In genomic region chr3:45387636-45388348, GRCh38 we compare ENCODE assay signal across 8 cellular contexts. TPM values are rescaled to one million over a fixed set of nuclear protein-coding genes. Genes with fewer than 3 reads are reported as not detected.
DNase-seq lines count a peak whose midpoint lies in the region; ATAC-seq and TF ChIP-seq lines count a peak whose summit lies in the region.

No MANE protein-coding gene starts in this region.

- no peak overlapping the region for H4K5ac ChIP-seq in H9 (ENCODE audit: insufficient read length, low read depth, low read length)

- H2BK5ac ChIP-seq in H9 (ENCODE audit: insufficient read length, low read length), result no peak overlapping the region

- no peaks in the 10 kb centered on the region for H3K9me3 Mint-ChIP-seq in H9
- H3K9me3 Mint-ChIP-seq in activated T-helper 2 cell treated with anti-CD3 and anti-CD28 coated beads, Interferon-gamma antibody, Interleukin-2, Interleukin-4, amounts not matched to agents 10 μg/mL and 5 μg/mL and 100 μg/mL, durations not matched to agents 14 hours and 24 hours and 36 hours, result no peaks in the 10 kb centered on the region

- ATAC-seq in left lobe of liver (peak; percentile 27), sciatic nerve (no peak)

- H4K8ac ChIP-seq in H9 (replicated peaks; ENCODE audit: insufficient read length, low read depth, low read length), result no peak overlapping the region

- H3K23me2 ChIP-seq in H9 (ENCODE audit: insufficient read length, low read depth, low read length, poor library complexity, severe bottlenecking), result peaks cover 7% of the 10 kb centered on the region

- H3K4ac ChIP-seq in H9 (ENCODE audit: low read depth, low read length), result no peak overlapping the region

- no peaks in the 10 kb centered on the region for H3K79me2 ChIP-seq in H9 (ENCODE audit: insufficient read depth, low read length)

- peak overlapping the region; percentile 36 to 91 (median 80) for H3K4me3 ChIP-seq in transverse colon

- H2BK15ac ChIP-seq in H9 (ENCODE audit: low read depth, low read length), result no peak overlapping the region

- no peak overlapping the region for H2BK20ac ChIP-seq in H9 (ENCODE audit: low read depth, low read length, poor library complexity, severe bottlenecking)

- no peak overlapping the region for H2BK12ac ChIP-seq in H9 (ENCODE audit: insufficient read length, low read depth, low read length)

- no peaks in the 10 kb centered on the region; the same call in 1 of the 2 replicates for H3K27me3 Mint-ChIP-seq in H9 (ENCODE audit: low read depth)
- H3K27me3 Mint-ChIP-seq in activated T-helper 2 cell treated with anti-CD3 and anti-CD28 coated beads, Interferon-gamma antibody, Interleukin-2, Interleukin-4, amounts not matched to agents 10 μg/mL and 5 μg/mL and 100 μg/mL, durations not matched to agents 14 hours and 24 hours and 36 hours (ENCODE audit: low read depth), result peaks cover 16% of the 10 kb centered on the region

- H3K27ac ChIP-seq in C4-2B (peak overlapping the region; percentile 82), H9 (ENCODE audit: insufficient read length, low read depth, low read length) (no peak overlapping the region), transverse colon (peak overlapping the region; percentile 64 to 85 (median 72))

- H4K20me1 ChIP-seq in H9 (ENCODE audit: control insufficient read depth, insufficient read depth, insufficient read length), result no peaks in the 10 kb centered on the region

- in situ Hi-C loops in transverse colon (cut with MboI; ENCODE audit: low pct_ligation_motif_present in 1 of 4, low pct_unique_long_range_greater_than_20kb in 1 of 4, low sequenced_read_pairs in 3 of 4), result no loop called here

- H3T11ph ChIP-seq in H9 (ENCODE audit: low read length), result no peak overlapping the region

- H3K36me3 Mint-ChIP-seq in H9 (ENCODE audit: insufficient read depth in 1 of 3, low read depth in 3 of 3), result peaks cover 6 to 17% (median 16%) of the 10 kb centered on the region in 3 experiments; a peak in 6 of 7 replicates
- H3K36me3 Mint-ChIP-seq in activated T-helper 2 cell treated with anti-CD3 and anti-CD28 coated beads, Interferon-gamma antibody, Interleukin-2, Interleukin-4, amounts not matched to agents 10 μg/mL and 5 μg/mL and 100 μg/mL, durations not matched to agents 14 hours and 24 hours and 36 hours (ENCODE audit: low read depth), result peaks cover 14% of the 10 kb centered on the region

- H3K9ac ChIP-seq in H9 (ENCODE audit: extremely low read depth, insufficient read length, low read length), result peak overlapping the region; percentile 46

- H3K27me3 ChIP-seq in H9 (ENCODE audit: insufficient read depth, low read length), result no peaks in the 10 kb centered on the region
- no peaks in the 10 kb centered on the region for H3K27me3 ChIP-seq in transverse colon

- peaks cover 0 to 4% (median 2%) of the 10 kb centered on the region in 4 donors for H3K36me3 ChIP-seq in transverse colon

- no peak overlapping the region for H3K14ac ChIP-seq in H9 (ENCODE audit: insufficient read depth, low read length)

- intact Hi-C loops in activated T-helper 2 cell treated with anti-CD3 and anti-CD28 coated beads, Interferon-gamma antibody, Interleukin-2, Interleukin-4, amounts not matched to agents 10 μg/mL and 5 μg/mL and 100 μg/mL, durations not matched to agents 14 hours and 24 hours and 36 hours (cut with micrococcal nuclease), result no loop called here
- intact Hi-C loops in transverse colon (cut with DNase I; ENCODE audit: low total_unique reads) (no loop called here), sciatic nerve (cut with DNase I) (no loop called here)

- no peak overlapping the region for H3K23ac ChIP-seq in H9 (ENCODE audit: insufficient read length, low read depth, low read length)

- peak overlapping the region; percentile 91 for H3K4me2 ChIP-seq in H9 (ENCODE audit: insufficient read depth, insufficient read length, low read length)

- TF ChIP-seq CTCF in C4-2B (conservative IDR thresholded peaks at IDR 0.05) (no peak), H9 (conservative IDR thresholded peaks at IDR 0.05) (no peak), transverse colon (IDR thresholded peaks at IDR 0.05) (no peak)

- DNase-seq in H9 (no peak), left lobe of liver (ENCODE audit: low spot score) (no peak), transverse colon (peak; percentile 15), HuH-7 (ENCODE audit: low spot score) (no peak), sciatic nerve (ENCODE audit: low spot score) (no peak)
- DNase-seq in activated T-helper 2 cell treated with anti-CD3 and anti-CD28 coated beads, Interferon-gamma antibody, Interleukin-2, Interleukin-4, amounts not matched to agents 10 μg/mL and 5 μg/mL and 100 μg/mL, durations not matched to agents 14 hours and 24 hours and 36 hours (ENCODE audit: low spot score), result no peak
- DNase-seq in effector CD4-positive, alpha-beta T cell, result no peak

- no peak overlapping the region for H4K91ac ChIP-seq in H9 (ENCODE audit: insufficient read length, low read depth, low read length)

- TF ChIP-seq EP300 in transverse colon (IDR thresholded peaks at IDR 0.05; ENCODE audit: low read depth), result no peak

- 0 out of 7 replicates have a peak overlapping the region, but pooled peaks of 1 of the 3 experiments have one; percentile 64 for H3K27ac Mint-ChIP-seq in H9
- no peak overlapping the region for H3K27ac Mint-ChIP-seq in activated T-helper 2 cell treated with anti-CD3 and anti-CD28 coated beads, Interferon-gamma antibody, Interleukin-2, Interleukin-4, amounts not matched to agents 10 μg/mL and 5 μg/mL and 100 μg/mL, durations not matched to agents 14 hours and 24 hours and 36 hours

- no peaks in the 10 kb centered on the region for H3K79me1 ChIP-seq in H9 (ENCODE audit: insufficient read depth, low read depth, low read length, poor library complexity, severe bottlenecking)

- TF ChIP-seq POLR2A in transverse colon (IDR thresholded peaks at IDR 0.05), result no peak

- H3K4me1 ChIP-seq in H9 (ENCODE audit: insufficient read depth, low read length), result no peaks in the 10 kb centered on the region
- H3K4me1 ChIP-seq in transverse colon, result peaks cover 6 to 18% (median 13%) of the 10 kb centered on the region in 4 donors

- H2AK5ac ChIP-seq in H9 (ENCODE audit: insufficient read length, low read length), result no peak overlapping the region

- H3K9me3 ChIP-seq in H9 (ENCODE audit: control insufficient read depth, low read depth, low read length) (no peaks in the 10 kb centered on the region), transverse colon (no peaks in the 10 kb centered on the region)

- H3K4me1 Mint-ChIP-seq in H9, result peaks cover 10 to 12% of the 10 kb centered on the region in 2 experiments
- H3K4me1 Mint-ChIP-seq in activated T-helper 2 cell treated with anti-CD3 and anti-CD28 coated beads, Interferon-gamma antibody, Interleukin-2, Interleukin-4, amounts not matched to agents 10 μg/mL and 5 μg/mL and 100 μg/mL, durations not matched to agents 14 hours and 24 hours and 36 hours (ENCODE audit: low read depth), result peaks cover 13% of the 10 kb centered on the region

- peak overlapping the region; percentile 14 for H2AFZ ChIP-seq in H9 (ENCODE audit: low read length)

- no CpG with 5 or more reads among the region's 15 CpGs for WGBS in H9 (ENCODE audit: extremely low coverage, insufficient read length, low lambda C conversion rate)
- 53 to 56% methylated on average over 13 to 15 of the region's 15 CpGs for WGBS in transverse colon (ENCODE audit: low coverage in 1 of 2), 2 donors

- no peak overlapping the region for H3K18ac ChIP-seq in H9 (ENCODE audit: insufficient read length, low read depth, low read length)

- no peak overlapping the region for H2BK120ac ChIP-seq in H9 (ENCODE audit: low read depth, low read length, poor library complexity, severe bottlenecking)

- H3K4me3 Mint-ChIP-seq in H9, result peak overlapping the region; percentile 96 to 98
- H3K4me3 Mint-ChIP-seq in activated T-helper 2 cell treated with anti-CD3 and anti-CD28 coated beads, Interferon-gamma antibody, Interleukin-2, Interleukin-4, amounts not matched to agents 10 μg/mL and 5 μg/mL and 100 μg/mL, durations not matched to agents 14 hours and 24 hours and 36 hours (ENCODE audit: low read depth), result peak overlapping the region; percentile 98

- H3K56ac ChIP-seq in H9 (ENCODE audit: insufficient read length, low read depth, low read length), result no peak overlapping the region

RNA-seq across cellular contexts. Expression of gene LARS2, which starts 0.6 kb away (rescaled TPM):
- total RNA-seq in H9 (2021), result 44.4 and 44.6 TPM in 2 replicates
- total RNA-seq in activated T-helper 2 cell treated with anti-CD3 and anti-CD28 coated beads, Interferon-gamma antibody, Interleukin-2, Interleukin-4, amounts not matched to agents 10 μg/mL and 5 μg/mL and 100 μg/mL, durations not matched to agents 14 hours and 24 hours and 36 hours, result 32.8 and 37.5 TPM in 2 replicates
- 11.8 TPM for total RNA-seq in left lobe of liver
- total RNA-seq in transverse colon, result 10 to 100 TPM; 19.5 to 44.2 (median 30.6) TPM
- total RNA-seq in sciatic nerve, result 20.3 TPM
